ENCODE assay signal across 17 cellular contexts in the genomic region with DNA sequence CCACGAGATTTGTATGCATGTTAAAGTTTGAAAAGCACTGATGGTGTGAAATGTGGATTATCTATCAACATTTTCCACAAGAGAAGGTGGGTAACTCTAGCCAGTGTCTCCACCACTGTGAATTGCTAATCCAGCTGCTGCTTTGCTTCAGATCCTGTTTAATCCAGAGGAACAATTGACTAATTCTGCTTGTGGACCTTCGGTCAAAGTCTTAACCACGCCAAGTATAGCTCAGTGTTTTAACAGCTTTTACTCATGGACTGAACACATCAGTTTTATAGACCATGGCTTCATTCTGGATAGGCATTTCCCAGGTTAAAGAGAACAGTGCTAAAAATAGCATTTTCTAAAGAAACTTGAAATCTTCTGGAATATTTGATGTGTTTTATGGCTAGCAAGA. TPM values are rescaled to one million over a fixed set of nuclear protein-coding genes. Genes with fewer than 3 reads are reported as not detected.
DNase-seq lines count a peak whose midpoint lies in the region; ATAC-seq, FAIRE-seq and TF ChIP-seq lines count a peak whose summit lies in the region.
"Had no signal": no experiment of that assay in that cellular context is flagged by ENCODE, and none has a peak within 500 bp of the region (broad histone marks: within the 10 kb centered on the region; RNA-seq: fewer than 3 reads in every experiment).

No MANE protein-coding gene starts in this region.

- BruUV-seq in K562 (replicated peaks; lab: Mats Ljungman, UMichigan), result no TSS peak

- H3K9ac ChIP-seq in K562 (ENCODE audit: insufficient read depth in 1 of 2, low read depth in 2 of 2, low read length in 2 of 2), result no peak overlapping the region

- in situ Hi-C loops in K562 (cut with MboI), result no loop called here

- no peak overlapping the region for H2AFZ ChIP-seq in K562 (ENCODE audit: low read depth, low read length)

- no peak for FAIRE-seq in K562 (lab: Jason Lieb, UNC)

- intact Hi-C loops in K562 (cut with micrococcal nuclease), result no loop called here

- H3K4me3 ChIP-seq in K562, result no peak overlapping the region
- H3K4me3 ChIP-seq in coronary artery, result no peak overlapping the region
- H3K4me3 ChIP-seq: breast epithelium had no signal

- no peak for TF ChIP-seq CTCF in K562 (IDR thresholded peaks at IDR 0.05 in 2 of 3, conservative IDR thresholded peaks at IDR 0.05 in 1 of 3; ENCODE audit: insufficient read depth in 2 of 3, low read depth in 1 of 3, low read length in 3 of 3)
- TF ChIP-seq CTCF in coronary artery (IDR thresholded peaks at IDR 0.05), result no peak

- CTCF ChIA-PET in K562 (lab: Yijun Ruan, JAX; ENCODE audit: low intra/inter-chr PET ratio), result no interaction called here

- no peaks in the 10 kb centered on the region for H3K9me3 ChIP-seq in K562 (replicated peaks; ENCODE audit: control insufficient read depth, insufficient read depth, low read depth, low read length)
- H3K9me3 ChIP-seq: breast epithelium had no signal

- H3K27me3 ChIP-seq in K562 (ENCODE audit: control insufficient read depth in 2 of 2, insufficient read depth in 2 of 2, low read length in 2 of 2), result no peaks in the 10 kb centered on the region
- H3K27me3 ChIP-seq: breast epithelium had no signal

- H4K20me1 ChIP-seq in K562 (replicated peaks; ENCODE audit: control insufficient read depth, insufficient read depth, low read length), result no peaks in the 10 kb centered on the region

- no peak overlapping the region for H3K4me2 ChIP-seq in K562 (ENCODE audit: insufficient read depth, low read length)

- DNase-seq in CD1c-positive myeloid dendritic cell (ENCODE audit: extremely low spot score) (peak; percentile 25), LHCN-M2 (ENCODE audit: low read depth) (peak; percentile 55), K562 (ENCODE audit: extremely low read depth in 1 of 4, low spot score in 3 of 4) (no peak), myocyte (ENCODE audit: low read depth) (peak; percentile 11), cerebellar cortex (ENCODE audit: low spot score) (no peak), NCI-H2227 (lab: John Stamatoyannopoulos, UW; ENCODE audit: unreplicated experiment) (no peak), hepatic stellate cell (ENCODE audit: low spot score) (no peak), coronary artery (ENCODE audit: low spot score) (no peak)
- DNase-seq: activated CD4-positive, alpha-beta T cell treated with anti-CD3 and anti-CD28 coated beads for 4 hours; CD4-positive, alpha-beta memory T cell; dermis blood vessel endothelial cell; EL; Kasumi-1; NCI-H345; stimulated activated CD4-positive, alpha-beta T cell treated with anti-CD3 and anti-CD28 coated beads, Interleukin-2, amount 100 ng/mL, for 48 hours had no signal

- peaks cover 37% of the 10 kb centered on the region for H3K79me2 ChIP-seq in K562 (ENCODE audit: control insufficient read depth, insufficient read depth, low read length)

- peak overlapping the region; percentile 4; the same call in 1 of the 3 replicates for H3K27ac ChIP-seq in K562 (ENCODE audit: extremely low read depth, low read depth, low read length)
- no peak overlapping the region for H3K27ac ChIP-seq in coronary artery
- H3K27ac ChIP-seq: breast epithelium had no signal

- no peaks in the 10 kb centered on the region for H3K9me1 ChIP-seq in K562 (ENCODE audit: control insufficient read depth, insufficient read depth, low read length)

- ATAC-seq in K562, result no peak
- ATAC-seq: HCT116 had no signal

- TF ChIP-seq EP300 in K562 (IDR thresholded peaks at IDR 0.05; ENCODE audit: low read length), result no peak

- no peak for TF ChIP-seq RAD21 in K562 (CRISPR knock-in tag; conservative IDR thresholded peaks at IDR 0.05 in 1 of 2, IDR thresholded peaks at IDR 0.05 in 1 of 2)

- H3K36me3 ChIP-seq in K562 (ENCODE audit: control insufficient read depth, insufficient read depth, low read length), result peaks cover 6% of the 10 kb centered on the region; the same call in 1 of the 3 replicates
- H3K36me3 ChIP-seq: breast epithelium had no signal

- 77% methylated on average over 3 of the region's 3 CpGs for WGBS in K562 (ENCODE audit: insufficient coverage, low coverage, missing lambda C conversion rate)

- POLR2A ChIA-PET in K562 (lab: Yijun Ruan, JAX), result interaction anchor here (0.7 to 1.2 kb wide), 4 partner anchors 9 to 51 kb away, joined by 3 read pairs; no protein-coding TSS in a partner anchor

- H3K4me1 ChIP-seq in K562 (replicated peaks in 1 of 2; ENCODE audit: control insufficient read depth in 2 of 2, insufficient read depth in 2 of 2, low read length in 2 of 2), result peaks cover 11 to 14% of the 10 kb centered on the region in 2 experiments; a peak in 4 of 5 replicates

- no peak for TF ChIP-seq POLR2A in K562 (conservative IDR thresholded peaks at IDR 0.05)

TF ChIP-seq in K562, 482 proteins besides CTCF, POLR2A, EP300 and RAD21 (continues in another document):
- TF ChIP-seq NFATC3 (IDR thresholded peaks at IDR 0.05), result no peak
- no peak for TF ChIP-seq PHTF2 (CRISPR knock-in tag; IDR thresholded peaks at IDR 0.05)
- no peak for TF ChIP-seq ZNF197 (CRISPR knock-in tag; IDR thresholded peaks at IDR 0.05; ENCODE audit: low read depth)
- TF ChIP-seq, protein P1, sequence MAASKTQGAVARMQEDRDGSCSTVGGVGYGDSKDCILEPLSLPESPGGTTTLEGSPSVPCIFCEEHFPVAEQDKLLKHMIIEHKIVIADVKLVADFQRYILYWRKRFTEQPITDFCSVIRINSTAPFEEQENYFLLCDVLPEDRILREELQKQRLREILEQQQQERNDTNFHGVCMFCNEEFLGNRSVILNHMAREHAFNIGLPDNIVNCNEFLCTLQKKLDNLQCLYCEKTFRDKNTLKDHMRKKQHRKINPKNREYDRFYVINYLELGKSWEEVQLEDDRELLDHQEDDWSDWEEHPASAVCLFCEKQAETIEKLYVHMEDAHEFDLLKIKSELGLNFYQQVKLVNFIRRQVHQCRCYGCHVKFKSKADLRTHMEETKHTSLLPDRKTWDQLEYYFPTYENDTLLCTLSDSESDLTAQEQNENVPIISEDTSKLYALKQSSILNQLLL (CRISPR knock-in tag; IDR thresholded peaks at IDR 0.05; ENCODE audit: borderline replicate concordance), result no peak
- no peak for TF ChIP-seq BCL6 (CRISPR knock-in tag; IDR thresholded peaks at IDR 0.05)
- TF ChIP-seq MXI1 (IDR thresholded peaks at IDR 0.05; ENCODE audit: low read depth, low read length), result no peak
- TF ChIP-seq ZNF134 (CRISPR knock-in tag; conservative IDR thresholded peaks at IDR 0.05), result no peak
- TF ChIP-seq CSDE1 (IDR thresholded peaks at IDR 0.05), result no peak
- TF ChIP-seq ZFP30 (CRISPR knock-in tag; IDR thresholded peaks at IDR 0.05; ENCODE audit: borderline replicate concordance), result no peak
- no peak for TF ChIP-seq SMC3 (conservative IDR thresholded peaks at IDR 0.05; ENCODE audit: insufficient read depth, low read depth, low read length)

RNA-seq across cellular contexts. Expression of a gene that starts 23.5 kb away (rescaled TPM):
- total RNA-seq in LHCN-M2 (2014; rRNA removed) (30.2 and 33.6 TPM in 2 replicates), K562 (2014; rRNA removed) (50.5 and 54.2 TPM in 2 replicates), K562 (2014; rRNA removed; fragmentation: Illumina TruSeq; extraction: Trizol) (72.6 and 87.9 TPM in 2 replicates), K562 (2015; rRNA removed; fragmentation: Illumina TruSeq; extraction: Trizol) (61.1 and 65.4 TPM in 2 replicates), K562 (2021) (73.6 and 75.1 TPM in 2 replicates), myocyte (65.4 and 68.1 TPM in 2 replicates)
- 31.9 TPM for polyA plus RNA-seq in LHCN-M2 (2012)
- total RNA-seq in K562 (2011; cell fraction: chromatin; rRNA removed; ENCODE audit: low replicate concordance), result 43.7 and 86.9 TPM in 2 replicates
- 26.2 and 32.6 TPM in 2 replicates for total RNA-seq in K562 (2011; cell fraction: nucleolus; rRNA removed)
- 31.7 and 37.8 TPM in 2 replicates for total RNA-seq in K562 (2011; cell fraction: nucleoplasm; rRNA removed)
- polyA plus RNA-seq in K562 (2011; rRNA removed) (55.4 and 88.5 TPM in 2 replicates), K562 (2014; fragmentation: Illumina TruSeq; extraction: Trizol) (77.8 and 78.9 TPM in 2 replicates), K562 (2014; fragmentation: Nextera tagmentation; extraction: Ambion mirVana) (10 to 100 TPM; 83.6 to 97.8 TPM), K562 (2014; rRNA removed) (65.8 and 71.0 TPM in 2 replicates)
- 15.0 and 24.2 TPM in 2 replicates for polyA plus RNA-seq in K562 (2011; cell fraction: cytosol; rRNA removed)
- 10.0 and 16.4 TPM in 2 replicates for polyA plus RNA-seq in K562 (2011; cell fraction: nucleus; rRNA removed)
- polyA plus RNA-seq in K562 (2012), result 42.2 and 50.7 TPM in 2 replicates
- 59.0 and 60.1 TPM in 2 replicates for polyA minus RNA-seq in K562 (2011; rRNA and poly(A)+ RNA removed)
- polyA minus RNA-seq in K562 (2011; cell fraction: cytosol; rRNA and poly(A)+ RNA removed), result 15.1 and 21.9 TPM in 2 replicates
- 25.7 and 34.8 TPM in 2 replicates for polyA minus RNA-seq in K562 (2011; cell fraction: nucleus; rRNA and poly(A)+ RNA removed)
- polyA plus RNA-seq in myocyte (2012), result 29.7 TPM

RNA-seq across cellular contexts. Expression of a gene that starts 23.9 kb away (rescaled TPM):
- total RNA-seq in LHCN-M2 (2014; rRNA removed) (27.1 and 31.7 TPM in 2 replicates), K562 (2014; rRNA removed) (44.3 and 48.1 TPM in 2 replicates), K562 (2014; rRNA removed; fragmentation: Illumina TruSeq; extraction: Trizol) (67.1 and 75.5 TPM in 2 replicates), K562 (2015; rRNA removed; fragmentation: Illumina TruSeq; extraction: Trizol) (61.4 and 67.6 TPM in 2 replicates), K562 (2021) (66.8 and 67.8 TPM in 2 replicates), myocyte (39.1 and 40.6 TPM in 2 replicates)
- polyA plus RNA-seq in LHCN-M2 (2012), result 17.3 TPM
- total RNA-seq in K562 (2011; cell fraction: chromatin; rRNA removed; ENCODE audit: low replicate concordance), result 79.8 and 112 TPM in 2 replicates
- 46.7 and 47.5 TPM in 2 replicates for total RNA-seq in K562 (2011; cell fraction: nucleolus; rRNA removed)
- total RNA-seq in K562 (2011; cell fraction: nucleoplasm; rRNA removed), result 65.3 and 84.1 TPM in 2 replicates
- polyA plus RNA-seq in K562 (2011; rRNA removed) (109 and 135 TPM in 2 replicates), K562 (2014; fragmentation: Illumina TruSeq; extraction: Trizol) (86.9 and 105 TPM in 2 replicates), K562 (2014; fragmentation: Nextera tagmentation; extraction: Ambion mirVana) (10 to 100 TPM; 54.7 to 89.9 TPM), K562 (2014; rRNA removed) (51.5 and 68.4 TPM in 2 replicates)
- 39.8 and 73.5 TPM in 2 replicates for polyA plus RNA-seq in K562 (2011; cell fraction: cytosol; rRNA removed)
- 48.8 and 68.8 TPM in 2 replicates for polyA plus RNA-seq in K562 (2011; cell fraction: nucleus; rRNA removed)
- 53.8 and 71.1 TPM in 2 replicates for polyA plus RNA-seq in K562 (2012)
- polyA minus RNA-seq in K562 (2011; rRNA and poly(A)+ RNA removed), result 140 and 141 TPM in 2 replicates
- 41.5 and 57.5 TPM in 2 replicates for polyA minus RNA-seq in K562 (2011; cell fraction: cytosol; rRNA and poly(A)+ RNA removed)
- 24.9 and 46.7 TPM in 2 replicates for polyA minus RNA-seq in K562 (2011; cell fraction: nucleus; rRNA and poly(A)+ RNA removed)
- 24.0 TPM for polyA plus RNA-seq in myocyte (2012)

Comparison
In these comparisons a context has a peak if more than half of its experiments do, and no peak if none do; other contexts are left out.
1. DNase-seq: peak in CD1c-positive myeloid dendritic cell (single experiment), LHCN-M2 (single experiment) and myocyte (single experiment); none in K562 (0 of 4), cerebellar cortex (single experiment), NCI-H2227 (single experiment), hepatic stellate cell (single experiment) and coronary artery (single experiment).